Comparison of ENCODE assay signal across 18 cellular contexts in genomic region chr4:155474758-155475157, GRCh38.
DNase-seq lines count a peak whose midpoint lies in the region; ATAC-seq and TF ChIP-seq lines count a peak whose summit lies in the region.
"Had no signal": no experiment of that assay in that cellular context is flagged by ENCODE, and none has a peak within 500 bp of the region (broad histone marks: within the 10 kb centered on the region; RNA-seq: fewer than 3 reads in every experiment).

No MANE protein-coding gene starts in this region.

- no peak for TF ChIP-seq POLR2A in esophagus muscularis mucosa (IDR thresholded peaks at IDR 0.05; ENCODE audit: low read depth)

- H3K9me3 ChIP-seq in esophagus muscularis mucosa, result no peaks in the 10 kb centered on the region
- H3K9me3 ChIP-seq: BLaER1, Caco-2 had no signal

- no peak for TF ChIP-seq CTCF in esophagus muscularis mucosa (IDR thresholded peaks at IDR 0.05)

- H3K4me3 ChIP-seq in esophagus muscularis mucosa, result no peak overlapping the region
- H3K4me3 ChIP-seq: BLaER1, GM23338 had no signal

- DNase-seq in NCI-H1417 (lab: John Stamatoyannopoulos, UW) (peak in 2 of 3 experiments; percentile 1 to 13), NCI-H1417 treated with DMSO at 0.1 percent for 48 hours (lab: John Stamatoyannopoulos, UW) (no peak), dermis microvascular lymphatic vessel endothelial cell (ENCODE audit: low read depth in 2 of 2) (peak; percentile 11 to 33), esophagus muscularis mucosa (ENCODE audit: extremely low spot score) (peak; percentile 45)
- DNase-seq: Caco-2; CD4-positive, CD25-positive, alpha-beta regulatory T cell; CD8-positive, alpha-beta T cell; DMS153; DND-41; H9 had no signal

- intact Hi-C loops in esophagus muscularis mucosa (cut with DNase I), result no loop called here

- H3K4me1 ChIP-seq in esophagus muscularis mucosa, result peaks cover 0 to 7% (median 0%) of the 10 kb centered on the region in 4 donors
- H3K4me1 ChIP-seq: BLaER1 had no signal

- no peaks in the 10 kb centered on the region for H3K36me3 ChIP-seq in esophagus muscularis mucosa
- H3K36me3 ChIP-seq: BLaER1 had no signal

- no peak overlapping the region for H3K27ac ChIP-seq in esophagus muscularis mucosa (replicated peaks in 1 of 4)
- H3K27ac ChIP-seq: 22Rv1, BLaER1, C4-2B had no signal

- H3K27me3 ChIP-seq in esophagus muscularis mucosa, result no peaks in the 10 kb centered on the region
- H3K27me3 ChIP-seq: BLaER1 had no signal

- WGBS in esophagus muscularis mucosa, result 79% methylated on average over 5 of the region's 5 CpGs

- no peak for TF ChIP-seq EP300 in esophagus muscularis mucosa (IDR thresholded peaks at IDR 0.05)

- ATAC-seq in GM18867 (IDR thresholded peaks at IDR 0.05; ENCODE audit: unreplicated experiment) (no peak), HG03139 (IDR thresholded peaks at IDR 0.05; ENCODE audit: unreplicated experiment) (no peak), GM21381 (IDR thresholded peaks at IDR 0.05; ENCODE audit: unreplicated experiment) (no peak)
- ATAC-seq: CD8-positive, alpha-beta T cell; GM23338; HCT116 had no signal
